In genomic region chrY:10999715-11000114, GRCh38 we compare ENCODE assay signal across 7 cellular contexts.
DNase-seq lines count a peak whose midpoint lies in the region; ATAC-seq, FAIRE-seq and TF ChIP-seq lines count a peak whose summit lies in the region.
"Not testable (repeated sequence)": the region's sequence is repeated elsewhere in the genome, so short reads cannot be mapped to it uniquely, and the experiment has no call there.

No MANE protein-coding gene starts in this region.

- intact Hi-C loops in right cardiac atrium (cut with DNase I); pancreas (cut with DNase I); upper lobe of right lung (cut with DNase I): not testable (repeated sequence)

- TF ChIP-seq CTCF in gastroesophageal sphincter (IDR thresholded peaks at IDR 0.05); pancreas (IDR thresholded peaks at IDR 0.05); upper lobe of right lung (IDR thresholded peaks at IDR 0.05): not testable (repeated sequence)
- TF ChIP-seq CTCF in lung (IDR thresholded peaks at IDR 0.05; ENCODE audit: control extremely low read depth, extremely low read depth): peak; percentile 28

- H3K27ac ChIP-seq in gastroesophageal sphincter; right cardiac atrium (ENCODE audit: low read length); lung (ENCODE audit: low read depth in 1 of 2, low read length in 1 of 2); pancreas; upper lobe of right lung: not testable (repeated sequence)

- H3K9me3 ChIP-seq in gastroesophageal sphincter: peaks cover 0 to 20% (median 0%) of the 10 kb centered on the region in 3 donors
- H3K9me3 ChIP-seq in right cardiac atrium (ENCODE audit: control insufficient read depth, low read length); lung (ENCODE audit: control insufficient read depth in 2 of 2, insufficient read depth in 1 of 2, low read length in 1 of 2); pancreas; upper lobe of right lung: not testable (repeated sequence)

- not testable (repeated sequence) for H3K27me3 ChIP-seq in gastroesophageal sphincter; right cardiac atrium (ENCODE audit: control insufficient read depth, insufficient read depth); lung (ENCODE audit: control insufficient read depth, insufficient read depth); pancreas; upper lobe of right lung

- ATAC-seq in HG02798 (IDR thresholded peaks at IDR 0.05; ENCODE audit: poor library complexity, unreplicated experiment) (peak; percentile 35), gastroesophageal sphincter (peak; percentile 93), right cardiac atrium (peak; percentile 86 to 89), pancreas (peak in 3 of 4 donors; percentile 48 to 69 (median 56)), upper lobe of right lung (peak; percentile 86)
- not testable (repeated sequence) for ATAC-seq in lung (ENCODE audit: insufficient read depth, low FRiP score)

- H3K4me3 ChIP-seq in gastroesophageal sphincter; right cardiac atrium (ENCODE audit: low read length); lung; pancreas; upper lobe of right lung: not testable (repeated sequence)

- 57% methylated on average over 5 of the region's 5 CpGs; no CpG with 5 or more reads in 1 of the 2 donors for WGBS in gastroesophageal sphincter (ENCODE audit: low coverage in 1 of 2), 2 donors
- 42% methylated on average over 5 of the region's 5 CpGs for WGBS in right cardiac atrium
- WGBS in lung, 2 donors: 19 to 37% methylated on average over 3 to 5 of the region's 5 CpGs
- WGBS in pancreas, 2 donors: 14 to 29% methylated on average over 3 to 5 of the region's 5 CpGs

- H3K4me1 ChIP-seq in gastroesophageal sphincter; right cardiac atrium (ENCODE audit: control insufficient read depth, insufficient read depth, low read length); lung (ENCODE audit: control insufficient read depth in 2 of 2, insufficient read depth in 2 of 2, low read length in 2 of 2); pancreas; upper lobe of right lung: not testable (repeated sequence)

- not testable (repeated sequence) for H3K36me3 ChIP-seq in gastroesophageal sphincter; lung (ENCODE audit: control insufficient read depth in 2 of 2, insufficient read depth in 2 of 2, low read length in 2 of 2); pancreas; upper lobe of right lung

- TF ChIP-seq EP300 in gastroesophageal sphincter (IDR thresholded peaks at IDR 0.05): not testable (repeated sequence)

- peak; percentile 11 for DNase-seq in activated CD8-positive, alpha-beta memory T cell treated with anti-CD3 and anti-CD28 coated beads for 24 hours
- not testable (repeated sequence) for DNase-seq in right cardiac atrium; lung (ENCODE audit: low spot score); pancreas; upper lobe of right lung

- TF ChIP-seq POLR2A in gastroesophageal sphincter (IDR thresholded peaks at IDR 0.05): not testable (repeated sequence)

- not testable (repeated sequence) for FAIRE-seq in pancreas (lab: Jason Lieb, UNC)
